In the genomic region with DNA sequence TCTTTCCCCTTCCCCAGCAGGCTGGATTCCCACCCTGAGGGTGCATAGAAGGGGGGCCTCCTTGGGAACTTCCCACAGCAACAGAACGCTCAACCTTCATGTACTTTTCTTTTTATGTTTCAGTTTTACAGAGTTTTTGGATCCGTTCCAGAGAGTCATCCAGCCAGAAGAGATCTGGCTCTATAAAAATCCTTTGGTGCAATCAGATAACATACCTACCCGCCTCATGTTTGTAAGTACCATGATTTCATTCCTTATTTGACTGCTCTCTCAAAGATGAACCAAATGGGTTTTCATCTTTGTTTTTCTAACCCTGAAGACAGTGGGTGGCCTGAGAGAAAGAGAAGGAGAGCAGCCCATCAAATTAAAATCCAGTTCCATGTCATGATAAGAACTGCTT, we compare ENCODE assay signal across 28 cellular contexts. TPM values are rescaled to one million over a fixed set of nuclear protein-coding genes. Genes with fewer than 3 reads are reported as not detected.
DNase-seq lines count a peak whose midpoint lies in the region; ATAC-seq and TF ChIP-seq lines count a peak whose summit lies in the region.
"Had no signal": no experiment of that assay in that cellular context is flagged by ENCODE, and none has a peak within 500 bp of the region (broad histone marks: within the 10 kb centered on the region; RNA-seq: fewer than 3 reads in every experiment).

No MANE protein-coding gene starts in this region.

- in situ Hi-C loops in gastrocnemius medialis (cut with MboI; ENCODE audit: low sequenced_read_pairs in 4 of 4) = no loop called here

- H2BK120ac ChIP-seq in H9 (ENCODE audit: low read depth, low read length, poor library complexity, severe bottlenecking) = no peak overlapping the region

- H4K8ac ChIP-seq in H9 (replicated peaks; ENCODE audit: insufficient read length, low read depth, low read length) = no peak overlapping the region

- no peak overlapping the region for H3K56ac ChIP-seq in H9 (ENCODE audit: insufficient read length, low read depth, low read length)

- H3K9ac ChIP-seq in OCI-LY3 (ENCODE audit: low read length) = no peak overlapping the region; the same call in 1 of the 2 replicates
- H3K9ac ChIP-seq in H9 (ENCODE audit: extremely low read depth, insufficient read length, low read length) = no peak overlapping the region

- peaks cover 14% of the 10 kb centered on the region for H3K36me3 ChIP-seq in OCI-LY3 (replicated peaks; ENCODE audit: low read depth, low read length)
- no peaks in the 10 kb centered on the region for H3K36me3 ChIP-seq in gastrocnemius medialis

- peaks cover 40% of the 10 kb centered on the region for H3K27me3 Mint-ChIP-seq in nephron (ENCODE audit: low read depth)
- peaks cover 16% of the 10 kb centered on the region; the same call in 1 of the 2 replicates for H3K27me3 Mint-ChIP-seq in H9 (ENCODE audit: low read depth)

- no peaks in the 10 kb centered on the region for H3K9me3 ChIP-seq in OCI-LY3 (ENCODE audit: insufficient read depth, low read length)
- no peaks in the 10 kb centered on the region for H3K9me3 ChIP-seq in H9 (ENCODE audit: control insufficient read depth, low read depth, low read length)
- H3K9me3 ChIP-seq in gastrocnemius medialis = no peaks in the 10 kb centered on the region

- no peak overlapping the region for H3T11ph ChIP-seq in H9 (ENCODE audit: low read length)

- no peak overlapping the region for H4K5ac ChIP-seq in H9 (ENCODE audit: insufficient read length, low read depth, low read length)

- H3K23me2 ChIP-seq in H9 (ENCODE audit: insufficient read length, low read depth, low read length, poor library complexity, severe bottlenecking) = no peaks in the 10 kb centered on the region

- no peak overlapping the region for H2AFZ ChIP-seq in OCI-LY3 (ENCODE audit: low read depth, low read length)
- H2AFZ ChIP-seq in H9 (ENCODE audit: low read length) = no peak overlapping the region

- H3K4me3 Mint-ChIP-seq in nephron (no peak overlapping the region), H9 (no peak overlapping the region)
- H3K4me3 Mint-ChIP-seq: central memory CD8-positive, alpha-beta T cell; IgD-negative memory B cell; naive thymus-derived CD4-positive, alpha-beta T cell had no signal

- H3K79me2 ChIP-seq in OCI-LY3 (ENCODE audit: low read length) (no peaks in the 10 kb centered on the region), H9 (ENCODE audit: insufficient read depth, low read length) (no peaks in the 10 kb centered on the region)

- H2BK15ac ChIP-seq in H9 (ENCODE audit: low read depth, low read length) = no peak overlapping the region

- H4K20me1 ChIP-seq in OCI-LY3 (ENCODE audit: insufficient read depth, low read length) (no peaks in the 10 kb centered on the region), H9 (ENCODE audit: control insufficient read depth, insufficient read depth, insufficient read length) (no peaks in the 10 kb centered on the region)

- H3K4me2 ChIP-seq in OCI-LY3 (ENCODE audit: low read length) (0 out of 2 replicates have a peak overlapping the region, but pooled peaks have one; percentile 5), H9 (ENCODE audit: insufficient read depth, insufficient read length, low read length) (no peak overlapping the region)

- H2BK20ac ChIP-seq in H9 (ENCODE audit: low read depth, low read length, poor library complexity, severe bottlenecking) = no peak overlapping the region

- no peaks in the 10 kb centered on the region for H3K79me1 ChIP-seq in H9 (ENCODE audit: insufficient read depth, low read depth, low read length, poor library complexity, severe bottlenecking)

- DNase-seq in ELF-1 (ENCODE audit: low read depth, low spot score) (peak; percentile 23), cerebellar cortex (ENCODE audit: low spot score) (peak; percentile 49), T1000 (lab: John Stamatoyannopoulos, UW) (no peak), H9 (no peak), GM10266 (ENCODE audit: extremely low spot score) (no peak), gastrocnemius medialis (no peak)
- DNase-seq: activated CD4-positive, alpha-beta T cell treated with anti-CD3 and anti-CD28 coated beads, Interleukin-2, amount 50 U/mL, for 1 hour; activated CD8-positive, alpha-beta memory T cell treated with anti-CD3 and anti-CD28 coated beads, Interleukin-2, amount 50 U/mL, for 48 hours; activated effector memory CD4-positive, alpha-beta T cell treated with Interleukin-2 at 50 U/mL for 16 hours; amniotic stem cell; COR-L47; effector CD8-positive, alpha-beta T cell; HCEC 1CT; islet precursor cell; mesenchymal stem cell; naive thymus-derived CD4-positive, alpha-beta T cell; NCI-H2029 treated with DMSO at 0.1 percent for 48 hours; NCI-H524; Right ventricle myocardium superior; small intestine; stimulated activated CD4-positive, alpha-beta T cell treated with anti-CD3 and anti-CD28 coated beads, Interleukin-4, amount 100 ng/mL, for 24 hours had no signal

- peak overlapping the region in 2 of 3 experiments; percentile 9 to 22 for H3K27ac Mint-ChIP-seq in nephron
- H3K27ac Mint-ChIP-seq in H9 = no peak overlapping the region
- H3K27ac Mint-ChIP-seq: IgD-negative memory B cell; naive thymus-derived CD4-positive, alpha-beta T cell had no signal

- H3K9me3 Mint-ChIP-seq in nephron = no peaks in the 10 kb centered on the region
- H3K9me3 Mint-ChIP-seq in H9 = no peaks in the 10 kb centered on the region; a peak in 2 of 5 replicates
- H3K9me3 Mint-ChIP-seq: central memory CD8-positive, alpha-beta T cell had no signal

- no peak overlapping the region for H2AK5ac ChIP-seq in H9 (ENCODE audit: insufficient read length, low read length)

- ATAC-seq in gastrocnemius medialis = no peak
- ATAC-seq: naive thymus-derived CD4-positive, alpha-beta T cell had no signal

- H3K36me3 Mint-ChIP-seq in nephron (ENCODE audit: low read depth) (no peaks in the 10 kb centered on the region), H9 (ENCODE audit: insufficient read depth in 1 of 3, low read depth in 3 of 3) (peaks cover 0 to 4% (median 0%) of the 10 kb centered on the region in 3 experiments; a peak in 3 of 7 replicates)
- H3K36me3 Mint-ChIP-seq: naive thymus-derived CD4-positive, alpha-beta T cell had no signal

- H4K91ac ChIP-seq in H9 (ENCODE audit: insufficient read length, low read depth, low read length) = no peak overlapping the region

- no peaks in the 10 kb centered on the region for H3K27me3 ChIP-seq in OCI-LY3 (ENCODE audit: low read depth, low read length)
- no peaks in the 10 kb centered on the region for H3K27me3 ChIP-seq in H9 (ENCODE audit: insufficient read depth, low read length)
- H3K27me3 ChIP-seq in gastrocnemius medialis = no peaks in the 10 kb centered on the region

- peaks cover 7% of the 10 kb centered on the region for H3K4me1 Mint-ChIP-seq in nephron
- H3K4me1 Mint-ChIP-seq in H9 = peaks cover 33 to 42% of the 10 kb centered on the region in 2 experiments
- H3K4me1 Mint-ChIP-seq: central memory CD8-positive, alpha-beta T cell; naive thymus-derived CD4-positive, alpha-beta T cell had no signal

- no peak overlapping the region for H3K4me3 ChIP-seq in OCI-LY3 (ENCODE audit: low read length)
- no peak overlapping the region for H3K4me3 ChIP-seq in gastrocnemius medialis

- no peak for TF ChIP-seq POLR2A in gastrocnemius medialis (IDR thresholded peaks at IDR 0.05)

- H3K14ac ChIP-seq in H9 (ENCODE audit: insufficient read depth, low read length) = no peak overlapping the region

- H3K23ac ChIP-seq in H9 (ENCODE audit: insufficient read length, low read depth, low read length) = no peak overlapping the region

- H2BK12ac ChIP-seq in H9 (ENCODE audit: insufficient read length, low read depth, low read length) = no peak overlapping the region

- H3K4me1 ChIP-seq in OCI-LY3 (ENCODE audit: low read length) = peaks cover 27% of the 10 kb centered on the region
- peaks cover 6% of the 10 kb centered on the region; the same call in 1 of the 2 replicates for H3K4me1 ChIP-seq in H9 (ENCODE audit: insufficient read depth, low read length)
- H3K4me1 ChIP-seq in gastrocnemius medialis = no peaks in the 10 kb centered on the region

- no peak overlapping the region for H3K4ac ChIP-seq in H9 (ENCODE audit: low read depth, low read length)

- intact Hi-C loops in gastrocnemius medialis (cut with DNase I; ENCODE audit: low total_unique reads) = no loop called here

- WGBS in H9 (ENCODE audit: extremely low coverage, insufficient read length, low lambda C conversion rate) = no CpG with 5 or more reads among the region's 3 CpGs

- H2BK5ac ChIP-seq in H9 (ENCODE audit: insufficient read length, low read length) = no peak overlapping the region

- no peak for TF ChIP-seq CTCF in OCI-LY3 (IDR thresholded peaks at IDR 0.05; ENCODE audit: low read depth, low read length)
- TF ChIP-seq CTCF in nephron (IDR thresholded peaks at IDR 0.05; ENCODE audit: unreplicated experiment in 3 of 3) = no peak
- TF ChIP-seq CTCF in H9 (conservative IDR thresholded peaks at IDR 0.05) = no peak
- no peak for TF ChIP-seq CTCF in GM10266 (IDR thresholded peaks at IDR 0.05; ENCODE audit: control insufficient read depth, insufficient read depth, low read depth, missing control alignments)
- no peak for TF ChIP-seq CTCF in gastrocnemius medialis (IDR thresholded peaks at IDR 0.05 in 4 of 5, conservative IDR thresholded peaks at IDR 0.05 in 1 of 5)

- H3K18ac ChIP-seq in H9 (ENCODE audit: insufficient read length, low read depth, low read length) = no peak overlapping the region

- H3K27ac ChIP-seq in OCI-LY3 (ENCODE audit: low read length) (peak overlapping the region; percentile 51), H9 (ENCODE audit: insufficient read length, low read depth, low read length) (no peak overlapping the region), gastrocnemius medialis (no peak overlapping the region)
- H3K27ac ChIP-seq: HL-60 had no signal

RNA-seq across cellular contexts. Expression of a gene that starts 46.7 kb away (rescaled TPM):
- total RNA-seq in H9 (2021) = not detected in 2 replicates
- total RNA-seq in gastrocnemius medialis = not detected
- total RNA-seq: naive thymus-derived CD4-positive, alpha-beta T cell; posterior vena cava; Right ventricle myocardium superior; ureter had no signal

Comparison
In these comparisons a context has a peak if more than half of its experiments do, and no peak if none do; other contexts are left out.
1. DNase-seq: peak in ELF-1 (single experiment) and cerebellar cortex (single experiment); none in T1000 (single experiment), H9 (single experiment), GM10266 (single experiment) and gastrocnemius medialis (0 of 2).
2. H3K27ac Mint-ChIP-seq: peak in nephron (2 of 3); none in H9 (0 of 3).